ENCODE assay signal across 8 cellular contexts in genomic region chr17:32875904-32876413, GRCh38. TPM values are rescaled to one million over a fixed set of nuclear protein-coding genes. Genes with fewer than 3 reads are reported as not detected.
DNase-seq lines count a peak whose midpoint lies in the region; ATAC-seq, FAIRE-seq and TF ChIP-seq lines count a peak whose summit lies in the region.

No MANE protein-coding gene starts in this region.

- H3K9ac ChIP-seq in HCT116 (ENCODE audit: low read length), result peak overlapping the region; percentile 70
- peak overlapping the region; percentile 68 to 95 for H3K9ac ChIP-seq in K562 (ENCODE audit: insufficient read depth in 1 of 2, low read depth in 2 of 2, low read length in 2 of 2)

- no peak for TF ChIP-seq CTCF in 22Rv1 (IDR thresholded peaks at IDR 0.05)
- TF ChIP-seq CTCF in HCT116 (IDR thresholded peaks at IDR 0.05 in 2 of 3, conservative IDR thresholded peaks at IDR 0.05 in 1 of 3; ENCODE audit: borderline replicate concordance in 1 of 3, insufficient read depth in 1 of 3, low read depth in 2 of 3, low read length in 2 of 3), result no peak
- TF ChIP-seq CTCF in K562 (IDR thresholded peaks at IDR 0.05 in 2 of 3, conservative IDR thresholded peaks at IDR 0.05 in 1 of 3; ENCODE audit: insufficient read depth in 2 of 3, low read depth in 1 of 3, low read length in 3 of 3), result no peak
- no peak for TF ChIP-seq CTCF in lower leg skin (IDR thresholded peaks at IDR 0.05)
- TF ChIP-seq CTCF in upper lobe of left lung (IDR thresholded peaks at IDR 0.05), result no peak

- POLR2A ChIA-PET in HCT116 (lab: Charles Lee) (interaction anchor here (1.2 kb wide), 1 partner anchor 9 kb away, joined by 4 read pairs; no protein-coding TSS in a partner anchor), K562 (lab: Yijun Ruan, JAX) (interaction anchor here (0.8 to 6.9 kb wide), 11 partner anchors 7 to 101 kb away, joined by 3 to 51 read pairs (median 7); a partner anchor contains a TSS)

- no peak for TF ChIP-seq RAD21 in HCT116 (IDR thresholded peaks at IDR 0.05; ENCODE audit: low read depth)
- TF ChIP-seq RAD21 in K562 (CRISPR knock-in tag; conservative IDR thresholded peaks at IDR 0.05 in 1 of 2, IDR thresholded peaks at IDR 0.05 in 1 of 2), result no peak

- CTCF ChIA-PET in HCT116 (lab: Charles Lee) (interaction anchor here (1.6 to 4.9 kb wide), 9 partner anchors 9 to 94 kb away, joined by 4 to 73 read pairs (median 10); no protein-coding TSS in a partner anchor), K562 (lab: Yijun Ruan, JAX; ENCODE audit: low intra/inter-chr PET ratio) (interaction anchor here (0.7 to 3.8 kb wide), 2 partner anchors 48 to 93 kb away, joined by 3 to 73 read pairs; no protein-coding TSS in a partner anchor)

- H2AFZ ChIP-seq in HCT116 (ENCODE audit: low read depth, low read length, poor library complexity, severe bottlenecking), result no peak overlapping the region
- H2AFZ ChIP-seq in K562 (ENCODE audit: low read depth, low read length), result peak overlapping the region; percentile 91; the same call in 1 of the 2 replicates

- no peaks in the 10 kb centered on the region for H3K9me2 ChIP-seq in HCT116 (ENCODE audit: insufficient read depth)

- under 1% methylated on average over 12 of the region's 15 CpGs for WGBS in K562 (ENCODE audit: insufficient coverage, low coverage, missing lambda C conversion rate)
- whole genome bisulfite sequencing in lower leg skin, 2 donors, result 2 to 3% methylated on average over 15 of the region's 15 CpGs
- 5 to 9% methylated on average over 15 of the region's 15 CpGs for WGBS in upper lobe of left lung, 2 donors

- ATAC-seq in HCT116 (no peak), K562 (no peak), upper lobe of left lung (ENCODE audit: low FRiP score in 2 of 2) (no peak), HG02938 (IDR thresholded peaks at IDR 0.05; ENCODE audit: unreplicated experiment) (no peak)

- in situ Hi-C loops in K562 (cut with MboI), result loop anchor here (10.0 kb wide), 1 partner anchor 91 kb away; no protein-coding TSS in a partner anchor

- H3K79me2 ChIP-seq in HCT116 (ENCODE audit: insufficient read depth, low read length) (peaks cover 9% of the 10 kb centered on the region; the same call in 1 of the 2 replicates), K562 (ENCODE audit: control insufficient read depth, insufficient read depth, low read length) (peaks cover 52% of the 10 kb centered on the region)

- H3K4me1 ChIP-seq in HCT116 (ENCODE audit: control insufficient read depth in 1 of 2, insufficient read depth in 2 of 2, low read length in 2 of 2), result peaks cover 8 to 15% of the 10 kb centered on the region in 2 experiments; a peak in 3 of 4 replicates
- H3K4me1 ChIP-seq in K562 (replicated peaks in 1 of 2; ENCODE audit: control insufficient read depth in 2 of 2, insufficient read depth in 2 of 2, low read length in 2 of 2), result peaks cover 18 to 27% of the 10 kb centered on the region in 2 experiments
- H3K4me1 ChIP-seq in upper lobe of left lung, result peaks cover 19 to 54% (median 35%) of the 10 kb centered on the region in 4 donors

- H3K9me1 ChIP-seq in K562 (ENCODE audit: control insufficient read depth, insufficient read depth, low read length), result no peaks in the 10 kb centered on the region

- H3K27me3 ChIP-seq in HCT116 (ENCODE audit: insufficient read depth, low read length), result no peaks in the 10 kb centered on the region
- H3K27me3 ChIP-seq in K562 (ENCODE audit: control insufficient read depth in 2 of 2, insufficient read depth in 2 of 2, low read length in 2 of 2), result no peaks in the 10 kb centered on the region
- no peaks in the 10 kb centered on the region for H3K27me3 ChIP-seq in upper lobe of left lung

- DNase-seq in HCT116 (ENCODE audit: low read depth, low spot score), result no peak
- no peak for DNase-seq in K562 (ENCODE audit: extremely low read depth in 1 of 4, low spot score in 3 of 4)
- no peak for DNase-seq in lower leg skin (ENCODE audit: low spot score in 2 of 2)
- no peak for DNase-seq in upper lobe of left lung
- no peak for DNase-seq in inferior parietal cortex (ENCODE audit: extremely low spot score)
- DNase-seq in NOMO-1 treated with dmso at 0.1 percent for 144 hours (lab: John Stamatoyannopoulos, UW; ENCODE audit: unreplicated experiment), result no peak

- H3K9me3 ChIP-seq in HCT116 (ENCODE audit: control insufficient read depth in 1 of 2, insufficient read depth in 1 of 2, low read depth in 1 of 2, low read length in 2 of 2), result no peaks in the 10 kb centered on the region
- H3K9me3 ChIP-seq in K562 (replicated peaks; ENCODE audit: control insufficient read depth, insufficient read depth, low read depth, low read length), result no peaks in the 10 kb centered on the region
- H3K9me3 ChIP-seq in upper lobe of left lung, result no peaks in the 10 kb centered on the region

- peak; percentile 42 for FAIRE-seq in K562 (lab: Jason Lieb, UNC)

- H3K27ac ChIP-seq in 22Rv1, result peak overlapping the region; percentile 86
- H3K27ac ChIP-seq in HCT116 (ENCODE audit: low read depth, low read length), result 0 out of 2 replicates have a peak overlapping the region, but pooled peaks have one; percentile 97
- H3K27ac ChIP-seq in K562 (ENCODE audit: extremely low read depth, low read depth, low read length), result peak overlapping the region; percentile 88
- H3K27ac ChIP-seq in upper lobe of left lung, result peak overlapping the region; percentile 89 to 95 (median 94)

- H3K4me3 ChIP-seq in HCT116 (replicated peaks in 1 of 2; ENCODE audit: low read depth in 1 of 2, low read length in 2 of 2), result peak overlapping the region; percentile 58 to 72
- H3K4me3 ChIP-seq in K562, result peak overlapping the region; percentile 95
- H3K4me3 ChIP-seq in lower leg skin (ENCODE audit: low read depth, poor library complexity, severe bottlenecking), result peak overlapping the region; percentile 100
- H3K4me3 ChIP-seq in upper lobe of left lung, result peak overlapping the region; percentile 49 to 97 (median 94)

- TF ChIP-seq POLR2A in HCT116 (IDR thresholded peaks at IDR 0.05; ENCODE audit: borderline replicate concordance, extremely low read depth, insufficient read depth, insufficient read length) (no peak), K562 (conservative IDR thresholded peaks at IDR 0.05) (no peak), lower leg skin (IDR thresholded peaks at IDR 0.05) (no peak), upper lobe of left lung (IDR thresholded peaks at IDR 0.05) (peak in 1 of 4 donors; percentile 41)

- H3K4me2 ChIP-seq in HCT116 (ENCODE audit: low read length) (peak overlapping the region; percentile 83), K562 (ENCODE audit: insufficient read depth, low read length) (peak overlapping the region; percentile 73)

- TSS peak; percentile 66 for BruUV-seq in HCT116 (replicated peaks; lab: Mats Ljungman, UMichigan)
- TSS peak; percentile 56 for BruUV-seq in K562 (replicated peaks; lab: Mats Ljungman, UMichigan)

- TF ChIP-seq EP300 in K562 (IDR thresholded peaks at IDR 0.05; ENCODE audit: low read length) (no peak), upper lobe of left lung (IDR thresholded peaks at IDR 0.05) (no peak)

- H3K36me3 ChIP-seq in HCT116 (ENCODE audit: control insufficient read depth in 1 of 2, insufficient read depth in 2 of 2, low read length in 2 of 2) (no peaks in the 10 kb centered on the region), K562 (ENCODE audit: control insufficient read depth, insufficient read depth, low read length) (peaks cover 15% of the 10 kb centered on the region; the same call in 2 of the 3 replicates), upper lobe of left lung (no peaks in the 10 kb centered on the region)

- intact Hi-C loops in HCT116 (cut with micrococcal nuclease), result loop anchor here (10.0 kb wide), 1 partner anchor 201 kb away; no protein-coding TSS in a partner anchor
- intact Hi-C loops in K562 (cut with micrococcal nuclease), result loop anchor here (2.0 kb wide), 1 partner anchor 61 kb away; no protein-coding TSS in a partner anchor
- intact Hi-C loops in lower leg skin (cut with DNase I; ENCODE audit: low total_unique reads), result no loop called here

- no peaks in the 10 kb centered on the region for H4K20me1 ChIP-seq in HCT116 (ENCODE audit: insufficient read depth)
- no peaks in the 10 kb centered on the region for H4K20me1 ChIP-seq in K562 (replicated peaks; ENCODE audit: control insufficient read depth, insufficient read depth, low read length)

- RAD21 ChIA-PET in HCT116 (lab: Charles Lee; ENCODE audit: low non-redundant PET in 1 of 2, low total read pairs in 2 of 2, uncharacterized antibody in 2 of 2, unreplicated experiment in 2 of 2), result interaction anchor here in 1 of 2 experiments (1.1 kb wide), 1 partner anchor 93 kb away, joined by 3 read pairs; no protein-coding TSS in a partner anchor

RNA-seq across cellular contexts. Expression of gene MYO1D, which starts 1.0 kb away (rescaled TPM):
- total RNA-seq in HCT116 (2021; ENCODE audit: unreplicated experiment) (35.7 TPM), K562 (2014; rRNA removed) (34.9 and 39.5 TPM in 2 replicates), K562 (2014; rRNA removed; fragmentation: Illumina TruSeq; extraction: Trizol) (46.2 and 46.3 TPM in 2 replicates), K562 (2015; rRNA removed; fragmentation: Illumina TruSeq; extraction: Trizol) (44.6 and 45.4 TPM in 2 replicates), K562 (2021) (50.7 and 60.2 TPM in 2 replicates), lower leg skin (10 to 100 TPM; 60.4 to 89.0 (median 82.5) TPM), upper lobe of left lung (100 to 1,000 TPM in 3 of 6 donors, 10 to 100 TPM in 3; 63.0 to 139 (median 91.9) TPM)
- polyA plus RNA-seq in HCT116 (2012), result 35.2 and 35.5 TPM in 2 replicates
- 172 and 277 TPM in 2 replicates for total RNA-seq in K562 (2011; cell fraction: chromatin; rRNA removed; ENCODE audit: low replicate concordance)
- total RNA-seq in K562 (2011; cell fraction: nucleolus; rRNA removed), result 94.2 and 97.4 TPM in 2 replicates
- 114 and 123 TPM in 2 replicates for total RNA-seq in K562 (2011; cell fraction: nucleoplasm; rRNA removed)
- polyA plus RNA-seq in K562 (2011; rRNA removed) (26.4 and 71.2 TPM in 2 replicates), K562 (2014; fragmentation: Illumina TruSeq; extraction: Trizol) (50.3 and 68.1 TPM in 2 replicates), K562 (2014; fragmentation: Nextera tagmentation; extraction: Ambion mirVana) (1 to 10 TPM; 2.1 to 2.6 TPM), K562 (2014; rRNA removed) (30.5 and 31.0 TPM in 2 replicates)
- 26.0 and 47.6 TPM in 2 replicates for polyA plus RNA-seq in K562 (2011; cell fraction: cytosol; rRNA removed)
- 20.8 and 29.6 TPM in 2 replicates for polyA plus RNA-seq in K562 (2011; cell fraction: nucleus; rRNA removed)
- polyA plus RNA-seq in K562 (2012), result 52.4 and 65.3 TPM in 2 replicates
- 67.1 and 142 TPM in 2 replicates for polyA minus RNA-seq in K562 (2011; rRNA and poly(A)+ RNA removed)
- polyA minus RNA-seq in K562 (2011; cell fraction: cytosol; rRNA and poly(A)+ RNA removed), result 34.9 and 59.8 TPM in 2 replicates
- 57.5 and 69.2 TPM in 2 replicates for polyA minus RNA-seq in K562 (2011; cell fraction: nucleus; rRNA and poly(A)+ RNA removed)

RNA-seq across cellular contexts. Expression of gene TMEM98, which starts 52.0 kb away (rescaled TPM):
- total RNA-seq in HCT116 (2021; ENCODE audit: unreplicated experiment), result 29.3 TPM
- 33.3 and 37.3 TPM in 2 replicates for polyA plus RNA-seq in HCT116 (2012)
- total RNA-seq in K562 (2011; cell fraction: chromatin; rRNA removed; ENCODE audit: low replicate concordance), result 71.8 and 172 TPM in 2 replicates
- 232 and 247 TPM in 2 replicates for total RNA-seq in K562 (2011; cell fraction: nucleolus; rRNA removed)
- 162 and 166 TPM in 2 replicates for total RNA-seq in K562 (2011; cell fraction: nucleoplasm; rRNA removed)
- total RNA-seq in K562 (2014; rRNA removed), result 51.6 and 66.7 TPM in 2 replicates
- total RNA-seq in K562 (2014; rRNA removed; fragmentation: Illumina TruSeq; extraction: Trizol), result 29.8 and 38.8 TPM in 2 replicates
- 33.1 and 33.5 TPM in 2 replicates for total RNA-seq in K562 (2015; rRNA removed; fragmentation: Illumina TruSeq; extraction: Trizol)
- total RNA-seq in K562 (2021), result 58.4 and 60.2 TPM in 2 replicates
- polyA plus RNA-seq in K562 (2011; rRNA removed), result 85.5 and 164 TPM in 2 replicates
- polyA plus RNA-seq in K562 (2011; cell fraction: cytosol; rRNA removed), result 167 and 362 TPM in 2 replicates
- polyA plus RNA-seq in K562 (2011; cell fraction: nucleus; rRNA removed), result 87.5 and 178 TPM in 2 replicates
- 75.0 and 83.8 TPM in 2 replicates for polyA plus RNA-seq in K562 (2012)
- 75.8 and 87.3 TPM in 2 replicates for polyA plus RNA-seq in K562 (2014; fragmentation: Illumina TruSeq; extraction: Trizol)
- polyA plus RNA-seq in K562 (2014; fragmentation: Nextera tagmentation; extraction: Ambion mirVana), result 100 to 1,000 TPM; 112 to 115 TPM
- 84.7 and 92.1 TPM in 2 replicates for polyA plus RNA-seq in K562 (2014; rRNA removed)
- polyA minus RNA-seq in K562 (2011; rRNA and poly(A)+ RNA removed), result 48.5 and 125 TPM in 2 replicates
- 32.2 and 69.1 TPM in 2 replicates for polyA minus RNA-seq in K562 (2011; cell fraction: cytosol; rRNA and poly(A)+ RNA removed)
- 18.9 and 23.7 TPM in 2 replicates for polyA minus RNA-seq in K562 (2011; cell fraction: nucleus; rRNA and poly(A)+ RNA removed)
- total RNA-seq in lower leg skin, result 10 to 100 TPM; 13.3 to 42.7 (median 18.5) TPM
- total RNA-seq in upper lobe of left lung, result 100 to 1,000 TPM in 1 of 6 donors, 10 to 100 TPM in 5; 35.6 to 101 (median 58.5) TPM
